25 cellular contexts compared by ENCODE assay signal in genomic region chr12:132746621-132747020, GRCh38.
"Had no signal": no experiment of that assay in that cellular context is flagged by ENCODE, and none has a peak within 500 bp of the region (broad histone marks: within the 10 kb centered on the region; RNA-seq: fewer than 3 reads in every experiment).

No MANE protein-coding gene starts in this region.

- ATAC-seq: activated CD8-positive, alpha-beta T cell treated with anti-CD3 and anti-CD28 coated beads for 36 hours; activated naive CD4-positive, alpha-beta T cell treated with anti-CD3 and anti-CD28 coated beads, Interleukin-2, amount 50 U/mL, for 72 hours; activated naive CD8-positive, alpha-beta T cell treated with anti-CD3 and anti-CD28 coated beads, Interleukin-2, amount 50 U/mL, for 24 hours; activated T-cell treated with anti-CD3 and anti-CD28 coated beads, Interleukin-2, amount 50 U/mL, for 4 hours; body of pancreas had no signal

- DNase-seq: activated CD4-positive, alpha-beta T cell treated with anti-CD3 and anti-CD28 coated beads for 4 hours; activated CD8-positive, alpha-beta memory T cell treated with anti-CD3 and anti-CD28 coated beads, Interleukin-2, amount 50 U/mL, for 48 hours; activated CD8-positive, alpha-beta T cell treated with anti-CD3 and anti-CD28 coated beads for 36 hours; activated effector memory CD4-positive, alpha-beta T cell treated with anti-CD3 and anti-CD28 coated beads, Interleukin-2, amount 50 U/mL, for 16 hours; activated naive CD4-positive, alpha-beta T cell treated with Interleukin-2 at 50 U/mL for 16 hours; activated naive CD8-positive, alpha-beta T cell treated with anti-CD3 and anti-CD28 coated beads, Interleukin-2, amount 50 U/mL, for 24 hours; activated T-cell treated with anti-CD3 and anti-CD28 coated beads, Interleukin-2, amount 50 U/mL, for 4 hours; amniotic stem cell; body of pancreas; Karpas-422; NCI-H1105 treated with DMSO at 0.1 percent for 48 hours; NCI-H1436 treated with DMSO at 0.1 percent for 48 hours; NCI-H187; NCI-H2081; NCI-H2171; NCI-H345; NCI-H510A; NCI-H526 treated with DMSO at 0.1 percent for 48 hours; NCI-H82; RPMI8226; SJCRH30; SK-N-SH; T-helper 1 cell; WERI-Rb-1 had no signal
